Comparison of ENCODE assay signal across 22 cellular contexts in genomic region chr22:26770624-26771023, GRCh38.
DNase-seq lines count a peak whose midpoint lies in the region; ATAC-seq and TF ChIP-seq lines count a peak whose summit lies in the region.
"Had no signal": no experiment of that assay in that cellular context is flagged by ENCODE, and none has a peak within 500 bp of the region (broad histone marks: within the 10 kb centered on the region; RNA-seq: fewer than 3 reads in every experiment).

No MANE protein-coding gene starts in this region.

- no peak overlapping the region for H2AFZ ChIP-seq in GM23248

- H3K9me2 ChIP-seq in GM23248 (ENCODE audit: insufficient read depth) = no peaks in the 10 kb centered on the region

- no peaks in the 10 kb centered on the region for H3K79me2 ChIP-seq in GM23248 (ENCODE audit: insufficient read depth)

- H3K4me3 ChIP-seq in GM23248 = no peak overlapping the region
- H3K4me3 ChIP-seq in fibroblast of the aortic adventitia (ENCODE audit: low read depth, low read length) = no peak overlapping the region
- H3K4me3 ChIP-seq: right atrium auricular region, thoracic aorta had no signal

- no peak for ATAC-seq in GM18517 (IDR thresholded peaks at IDR 0.05; ENCODE audit: unreplicated experiment)
- ATAC-seq: CD8-positive, alpha-beta T cell; HCT116; Panc1 had no signal

- DNase-seq in AG08395 (ENCODE audit: low spot score) = peak; percentile 66
- DNase-seq in GM23248 = peak; percentile 74
- DNase-seq in amniotic epithelial cell (ENCODE audit: low read depth) = peak; percentile 97
- DNase-seq in fibroblast of the aortic adventitia (ENCODE audit: low read depth) = peak; percentile 57
- DNase-seq in T-helper 9 cell = no peak
- DNase-seq in HK-2 (ENCODE audit: unreplicated experiment) = no peak
- no peak for DNase-seq in OCI-M1 (lab: John Stamatoyannopoulos, UW)
- DNase-seq: activated CD4-positive, alpha-beta T cell treated with anti-CD3 and anti-CD28 coated beads, Interleukin-2, amount 50 U/mL, for 4 hours; activated effector memory CD4-positive, alpha-beta T cell treated with anti-CD3 and anti-CD28 coated beads, Interleukin-2, amount 50 U/mL, for 16 hours; caudate nucleus; CD8-positive, alpha-beta T cell; left cardiac atrium; mesendoderm; naive B cell; NCI-H1694 treated with DMSO at 0.1 percent for 48 hours; NCI-H774 had no signal

- no peaks in the 10 kb centered on the region for H4K20me1 ChIP-seq in GM23248 (ENCODE audit: insufficient read depth)

- in situ Hi-C loops in GM23248 (cut with MboI) = no loop called here

- WGBS in GM23248 (ENCODE audit: low coverage in 1 of 2, low lambda C conversion rate in 2 of 2, missing lambda C conversion rate in 2 of 2), 2 experiments = 56 to 61% methylated on average over 2 of the region's 2 CpGs

- no peaks in the 10 kb centered on the region for H3K9me3 ChIP-seq in GM23248 (ENCODE audit: low read depth)
- H3K9me3 ChIP-seq: thoracic aorta had no signal

- peaks cover 29% of the 10 kb centered on the region for H3K4me1 ChIP-seq in GM23248 (ENCODE audit: insufficient read depth)
- H3K4me1 ChIP-seq: right atrium auricular region had no signal

- H3K36me3 ChIP-seq in GM23248 (ENCODE audit: low read depth) = no peaks in the 10 kb centered on the region
- H3K36me3 ChIP-seq: right atrium auricular region had no signal

- no peak overlapping the region for H3K4me2 ChIP-seq in GM23248 (ENCODE audit: unreplicated experiment)

- no peaks in the 10 kb centered on the region for H3K27me3 ChIP-seq in GM23248 (replicated peaks; ENCODE audit: insufficient read depth)
- H3K27me3 ChIP-seq: right atrium auricular region had no signal

- TF ChIP-seq CTCF in fibroblast of the aortic adventitia (IDR thresholded peaks at IDR 0.05; ENCODE audit: insufficient read depth, low read length) = no peak

- H3F3A ChIP-seq in GM23248 (ENCODE audit: insufficient read depth) = peaks cover 21% of the 10 kb centered on the region

- peak overlapping the region; percentile 27 for H3K27ac ChIP-seq in GM23248
- H3K27ac ChIP-seq: epithelial cell of prostate, right atrium auricular region, thoracic aorta had no signal

- H3K9ac ChIP-seq in GM23248 = no peak overlapping the region

Comparison
In these comparisons a context has a peak if more than half of its experiments do, and no peak if none do; other contexts are left out.
1. DNase-seq: peak in AG08395 (single experiment), GM23248 (single experiment), amniotic epithelial cell (single experiment) and fibroblast of the aortic adventitia (single experiment); none in T-helper 9 cell (single experiment), HK-2 (single experiment) and OCI-M1 (single experiment).